In genomic region chr16:66936462-66936861, GRCh38 we compare ENCODE assay signal across 7 cellular contexts. TPM values are rescaled to one million over a fixed set of nuclear protein-coding genes. Genes with fewer than 3 reads are reported as not detected.
DNase-seq lines count a peak whose midpoint lies in the region; ATAC-seq, FAIRE-seq and TF ChIP-seq lines count a peak whose summit lies in the region.
"Had no signal": no experiment of that assay in that cellular context is flagged by ENCODE, and none has a peak within 500 bp of the region (broad histone marks: within the 10 kb centered on the region; RNA-seq: fewer than 3 reads in every experiment).

No MANE protein-coding gene starts in this region.

- DNase-seq in AG04449 (ENCODE audit: low read depth, low spot score) (no peak), activated B cell treated with CpG ODN at 0.5 μM for 24 hours (no peak), keratinocyte (ENCODE audit: low read depth, low spot score) (no peak), mucosa of gallbladder (ENCODE audit: low spot score) (no peak)

- ATAC-seq in activated B cell treated with CpG ODN at 0.5 μM for 24 hours (ENCODE audit: low read depth) (no peak), HG03280 (IDR thresholded peaks at IDR 0.05; ENCODE audit: unreplicated experiment) (no peak), HG03378 (IDR thresholded peaks at IDR 0.05; ENCODE audit: unreplicated experiment) (no peak)

- no peak overlapping the region for H3K27ac ChIP-seq in keratinocyte (ENCODE audit: control insufficient read depth, insufficient read depth, low read length)

- TF ChIP-seq CTCF in AG04449 (IDR thresholded peaks at IDR 0.05; ENCODE audit: insufficient read depth, low read length, missing control alignments) = no peak
- no peak for TF ChIP-seq CTCF in activated B cell treated with CpG ODN at 0.5 μM for 24 hours (IDR thresholded peaks at IDR 0.05)
- no peak for TF ChIP-seq CTCF in keratinocyte (optimal IDR thresholded peaks at IDR 0.05 in 1 of 3, IDR thresholded peaks at IDR 0.05 in 1 of 3, conservative IDR thresholded peaks at IDR 0.05 in 1 of 3; ENCODE audit: extremely low read depth in 1 of 3, insufficient read depth in 2 of 3, low read length in 3 of 3)

- CTCF ChIA-PET in AG04449 (lab: Yijun Ruan, JAX) (interaction anchor here (0.8 to 1.6 kb wide), 5 partner anchors 9 to 46 kb away, joined by 3 to 10 read pairs (median 3); no protein-coding TSS in a partner anchor), activated B cell treated with CpG ODN at 0.5 μM for 24 hours (lab: Charles Lee) (no interaction called here)

- peaks cover 18% of the 10 kb centered on the region for H3K4me1 ChIP-seq in keratinocyte (ENCODE audit: control insufficient read depth, extremely low read depth, insufficient read depth, low read length)

- H3K9me1 ChIP-seq in keratinocyte (ENCODE audit: control insufficient read depth, extremely low read depth, insufficient read depth, low read length) = peaks cover 5% of the 10 kb centered on the region

- H3K27me3 ChIP-seq in keratinocyte (ENCODE audit: control insufficient read depth, extremely low read depth, insufficient read depth, low read length) = no peaks in the 10 kb centered on the region

- peaks cover 52% of the 10 kb centered on the region for H3K79me2 ChIP-seq in keratinocyte (ENCODE audit: control insufficient read depth, insufficient read depth, low read length)

- peak; percentile 52 for FAIRE-seq in keratinocyte (lab: Jason Lieb, UNC)
- FAIRE-seq: endometrium had no signal

- H2AFZ ChIP-seq in keratinocyte (ENCODE audit: control insufficient read depth, low read length) = no peak overlapping the region

- peaks cover 66% of the 10 kb centered on the region for H3K36me3 Mint-ChIP-seq in activated B cell treated with CpG ODN at 0.5 μM for 24 hours (ENCODE audit: low read depth)

- H3K27ac Mint-ChIP-seq in activated B cell treated with CpG ODN at 0.5 μM for 24 hours = no peak overlapping the region

- peak overlapping the region; percentile 64 for H3K4me3 Mint-ChIP-seq in activated B cell treated with CpG ODN at 0.5 μM for 24 hours

- H3K9ac ChIP-seq in keratinocyte (ENCODE audit: control insufficient read depth, extremely low read depth, insufficient read depth, low read length) = peak overlapping the region; percentile 95

- peaks cover 36 to 46% of the 10 kb centered on the region in 2 experiments for H3K36me3 ChIP-seq in keratinocyte (ENCODE audit: control insufficient read depth in 2 of 2, extremely low read depth in 1 of 2, insufficient read depth in 2 of 2, low read length in 2 of 2)

- peaks cover 57% of the 10 kb centered on the region for H3K4me1 Mint-ChIP-seq in activated B cell treated with CpG ODN at 0.5 μM for 24 hours

- intact Hi-C loops in activated B cell treated with CpG ODN at 0.5 μM for 24 hours (cut with micrococcal nuclease) = no loop called here

- POLR2A ChIA-PET in AG04449 (lab: Yijun Ruan, JAX) = no interaction called here
- POLR2A ChIA-PET in activated B cell treated with CpG ODN at 0.5 μM for 24 hours (lab: Charles Lee) = no interaction called here

- no peaks in the 10 kb centered on the region for H3K9me3 Mint-ChIP-seq in activated B cell treated with CpG ODN at 0.5 μM for 24 hours

- H4K20me1 ChIP-seq in keratinocyte (ENCODE audit: control insufficient read depth, extremely low read depth, insufficient read depth, low read length) = peaks cover 8% of the 10 kb centered on the region

- H3K4me3 ChIP-seq in AG04449 (ENCODE audit: low read depth, low read length) (peak overlapping the region; percentile 97), keratinocyte (ENCODE audit: control insufficient read depth in 2 of 3, extremely low read depth in 1 of 3, insufficient read depth in 2 of 3, low read depth in 1 of 3, low read length in 3 of 3) (peak overlapping the region; percentile 72 to 86 (median 77))

- H3K4me2 ChIP-seq in keratinocyte (ENCODE audit: control insufficient read depth, extremely low read depth, insufficient read depth, low read depth, low read length) = peak overlapping the region; percentile 94

- dilution Hi-C loops in keratinocyte (cut with MboI; ENCODE audit: extremely low pct_ligation_motif_present, low sequenced_read_pairs) = no loop called here

- H3K9me3 ChIP-seq in keratinocyte (ENCODE audit: control insufficient read depth, low read depth, low read length) = no peaks in the 10 kb centered on the region

- no peaks in the 10 kb centered on the region for H3K27me3 Mint-ChIP-seq in activated B cell treated with CpG ODN at 0.5 μM for 24 hours

RNA-seq across cellular contexts. Expression of gene CES2, which starts 1.1 kb away (rescaled TPM):
- total RNA-seq in activated B cell treated with CpG ODN at 0.5 μM for 24 hours = 31.9 and 34.7 TPM in 2 replicates
- polyA plus RNA-seq in keratinocyte = 37.5 to 93.4 TPM (median 41.6 TPM) in 3 replicates
- polyA plus RNA-seq in keratinocyte (2011; ENCODE audit: low read depth) = 52.3 TPM
- 25.3 and 38.7 TPM in 2 replicates for polyA plus RNA-seq in keratinocyte (2011; cell fraction: cytosol; rRNA removed)
- polyA plus RNA-seq in keratinocyte (2011; cell fraction: nucleus; rRNA removed) = 87.7 and 87.8 TPM in 2 replicates
- 35.9 and 108 TPM in 2 replicates for polyA plus RNA-seq in keratinocyte (2012; ENCODE audit: low replicate concordance)
- polyA minus RNA-seq in keratinocyte = 40.6 to 65.9 TPM (median 45.8 TPM) in 3 replicates
- 83.6 TPM for polyA minus RNA-seq in keratinocyte (2011; cell fraction: cytosol; rRNA and poly(A)+ RNA removed)
- polyA minus RNA-seq in keratinocyte (2011; cell fraction: nucleus; rRNA and poly(A)+ RNA removed) = 65.7 and 100 TPM in 2 replicates
- 187 TPM for total RNA-seq in mucosa of gallbladder

RNA-seq across cellular contexts. Expression of gene CIAO2B, which starts 2.3 kb away (rescaled TPM):
- total RNA-seq in activated B cell treated with CpG ODN at 0.5 μM for 24 hours (65.8 and 66.2 TPM in 2 replicates), mucosa of gallbladder (84.5 TPM)
- 99.6 to 149 TPM (median 105 TPM) in 3 replicates for polyA plus RNA-seq in keratinocyte
- polyA plus RNA-seq in keratinocyte (2011; ENCODE audit: low read depth) = 42.6 TPM
- polyA plus RNA-seq in keratinocyte (2011; cell fraction: cytosol; rRNA removed) = 79.5 and 85.2 TPM in 2 replicates
- polyA plus RNA-seq in keratinocyte (2011; cell fraction: nucleus; rRNA removed) = 47.0 and 59.8 TPM in 2 replicates
- 126 and 200 TPM in 2 replicates for polyA plus RNA-seq in keratinocyte (2012; ENCODE audit: low replicate concordance)
- polyA minus RNA-seq in keratinocyte = 117 to 140 TPM (median 117 TPM) in 3 replicates
- polyA minus RNA-seq in keratinocyte (2011; cell fraction: cytosol; rRNA and poly(A)+ RNA removed) = 115 TPM
- polyA minus RNA-seq in keratinocyte (2011; cell fraction: nucleus; rRNA and poly(A)+ RNA removed) = 10.9 and 17.1 TPM in 2 replicates

RNA-seq across cellular contexts. Expression of gene RRAD, which starts 11.1 kb away (rescaled TPM):
- total RNA-seq in activated B cell treated with CpG ODN at 0.5 μM for 24 hours (0.15 TPM in 1 of 2 replicates, not detected in the other), mucosa of gallbladder (9.4 TPM)
- 0.67 to 12.8 TPM (median 2.7 TPM) in 3 replicates for polyA plus RNA-seq in keratinocyte
- polyA plus RNA-seq in keratinocyte (2011; ENCODE audit: low read depth) = 68.6 TPM
- 1.8 and 2.3 TPM in 2 replicates for polyA plus RNA-seq in keratinocyte (2011; cell fraction: cytosol; rRNA removed)
- polyA plus RNA-seq in keratinocyte (2011; cell fraction: nucleus; rRNA removed) = 3.3 and 5.0 TPM in 2 replicates
- 1.3 and 29.5 TPM in 2 replicates for polyA plus RNA-seq in keratinocyte (2012; ENCODE audit: low replicate concordance)
- polyA minus RNA-seq in keratinocyte = 0.33 to 4.6 TPM (median 1.2 TPM) in 3 replicates
- 3.8 TPM for polyA minus RNA-seq in keratinocyte (2011; cell fraction: cytosol; rRNA and poly(A)+ RNA removed)
- polyA minus RNA-seq in keratinocyte (2011; cell fraction: nucleus; rRNA and poly(A)+ RNA removed) = 3.2 and 5.4 TPM in 2 replicates

RNA-seq across cellular contexts. Expression of gene CDH16, which starts 17.8 kb away (rescaled TPM):
- total RNA-seq in activated B cell treated with CpG ODN at 0.5 μM for 24 hours = not detected in 2 replicates
- polyA plus RNA-seq in keratinocyte = 0.16 to 2.1 TPM (median 0.45 TPM) in 3 replicates
- 0.44 TPM for polyA plus RNA-seq in keratinocyte (2011; ENCODE audit: low read depth)
- polyA plus RNA-seq in keratinocyte (2011; cell fraction: cytosol; rRNA removed) = 0.50 and 0.60 TPM in 2 replicates
- 0.33 and 0.49 TPM in 2 replicates for polyA plus RNA-seq in keratinocyte (2011; cell fraction: nucleus; rRNA removed)
- polyA plus RNA-seq in keratinocyte (2012; ENCODE audit: low replicate concordance) = 0.39 and 3.9 TPM in 2 replicates
- 0.33 to 1.6 TPM (median 0.35 TPM) in 3 replicates for polyA minus RNA-seq in keratinocyte
- polyA minus RNA-seq in keratinocyte (2011; cell fraction: cytosol; rRNA and poly(A)+ RNA removed) = 1.2 TPM
- 0.32 TPM in 1 of 2 replicates, not detected in the other for polyA minus RNA-seq in keratinocyte (2011; cell fraction: nucleus; rRNA and poly(A)+ RNA removed)
- 8.7 TPM for total RNA-seq in mucosa of gallbladder

RNA-seq across cellular contexts. Expression of gene CES3, which starts 24.6 kb away (rescaled TPM):
- total RNA-seq in activated B cell treated with CpG ODN at 0.5 μM for 24 hours (0.29 and 0.61 TPM in 2 replicates), mucosa of gallbladder (5.2 TPM)
- 0.63 to 2.7 TPM (median 1.5 TPM) in 3 replicates for polyA plus RNA-seq in keratinocyte
- polyA plus RNA-seq in keratinocyte (2011; ENCODE audit: low read depth) = 1.8 TPM
- 0.28 and 0.45 TPM in 2 replicates for polyA plus RNA-seq in keratinocyte (2011; cell fraction: cytosol; rRNA removed)
- polyA plus RNA-seq in keratinocyte (2011; cell fraction: nucleus; rRNA removed) = 7.4 and 8.5 TPM in 2 replicates
- polyA plus RNA-seq in keratinocyte (2012; ENCODE audit: low replicate concordance) = 0.57 and 2.9 TPM in 2 replicates
- polyA minus RNA-seq in keratinocyte = 0.32 to 2.0 TPM (median 1.6 TPM) in 3 replicates
- not detected for polyA minus RNA-seq in keratinocyte (2011; cell fraction: cytosol; rRNA and poly(A)+ RNA removed)
- 2.8 and 3.7 TPM in 2 replicates for polyA minus RNA-seq in keratinocyte (2011; cell fraction: nucleus; rRNA and poly(A)+ RNA removed)
